Comparison of ENCODE assay signal across 14 cellular contexts in the genomic region with DNA sequence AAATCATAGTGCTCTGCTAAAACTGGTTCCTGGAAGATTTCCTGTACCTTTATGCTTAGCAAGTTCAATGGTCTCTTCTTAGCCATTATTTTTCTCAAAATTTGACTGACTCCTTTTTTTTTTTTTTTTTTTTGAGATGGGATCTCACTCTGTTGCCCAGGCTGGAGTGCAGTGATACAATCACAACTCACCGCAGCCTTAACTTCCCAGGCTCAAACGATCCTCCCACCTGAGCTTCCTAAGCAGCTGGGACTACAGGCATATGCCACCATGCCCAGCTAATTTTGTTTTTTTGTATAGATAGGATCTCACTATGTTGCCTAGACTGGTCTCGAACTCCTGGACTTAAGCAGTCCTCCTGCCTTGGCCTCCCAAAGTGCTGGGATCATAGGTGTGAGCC. TPM values are rescaled to one million over a fixed set of nuclear protein-coding genes. Genes with fewer than 3 reads are reported as not detected.
A peak's percentile ranks its signal among the peaks of the same experiment; 100 is the strongest.
DNase-seq lines count a peak whose midpoint lies in the region; ATAC-seq, FAIRE-seq and TF ChIP-seq lines count a peak whose summit lies in the region.
"Not testable (repeated sequence)": the region's sequence is repeated elsewhere in the genome, so short reads cannot be mapped to it uniquely, and the experiment has no call there.
"Had no signal": no experiment of that assay in that cellular context is flagged by ENCODE, and none has a peak within 500 bp of the region (broad histone marks: within the 10 kb centered on the region; RNA-seq: fewer than 3 reads in every experiment).

No MANE protein-coding gene starts in this region.

- not testable (repeated sequence) for TF ChIP-seq CTCF in GM12865 (IDR thresholded peaks at IDR 0.05; ENCODE audit: insufficient read depth, low read depth, low read length, missing control alignments); PC-9 (conservative IDR thresholded peaks at IDR 0.05); K562 (IDR thresholded peaks at IDR 0.05 in 2 of 3, conservative IDR thresholded peaks at IDR 0.05 in 1 of 3; ENCODE audit: insufficient read depth in 2 of 3, low read depth in 1 of 3, low read length in 3 of 3); nephron progenitor cell (IDR thresholded peaks at IDR 0.05)

- H3K4me1 ChIP-seq in BLaER1 (peaks cover 22% of the 10 kb centered on the region), PC-9 (replicated peaks; ENCODE audit: insufficient read depth) (peaks cover 26% of the 10 kb centered on the region)
- not testable (repeated sequence) for H3K4me1 ChIP-seq in K562 (replicated peaks in 1 of 2; ENCODE audit: control insufficient read depth in 2 of 2, insufficient read depth in 2 of 2, low read length in 2 of 2)

- not testable (repeated sequence) for TF ChIP-seq RAD21 in K562 (CRISPR knock-in tag; conservative IDR thresholded peaks at IDR 0.05 in 1 of 2, IDR thresholded peaks at IDR 0.05 in 1 of 2)

- not testable (repeated sequence) for H3K79me2 ChIP-seq in PC-9 (ENCODE audit: low read depth); K562 (ENCODE audit: control insufficient read depth, insufficient read depth, low read length)

- TF ChIP-seq EP300 in K562 (IDR thresholded peaks at IDR 0.05; ENCODE audit: low read length) = not testable (repeated sequence)

- DNase-seq in GM12865 (ENCODE audit: low read depth); PC-9; activated CD4-positive, alpha-beta memory T cell treated with anti-CD3 and anti-CD28 coated beads for 36 hours; activated naive CD4-positive, alpha-beta T cell treated with anti-CD3 and anti-CD28 coated beads, Interleukin-2, amount 10 ng/mL, durations not matched to agents 7 days and 5 days; K562 (ENCODE audit: extremely low read depth in 1 of 4, low spot score in 3 of 4); nephron progenitor cell; stimulated activated naive CD8-positive, alpha-beta T cell treated with anti-CD3 and anti-CD28 coated beads, Interleukin-15, amount 100 ng/mL, for 72 hours: not testable (repeated sequence)

- H3K9me3 Mint-ChIP-seq in activated CD4-positive, alpha-beta memory T cell treated with anti-CD3 and anti-CD28 coated beads for 36 hours; activated naive CD4-positive, alpha-beta T cell treated with anti-CD3 and anti-CD28 coated beads, Interleukin-2, amount 10 ng/mL, durations not matched to agents 7 days and 5 days; stimulated activated naive CD8-positive, alpha-beta T cell treated with anti-CD3 and anti-CD28 coated beads, Interleukin-15, amount 100 ng/mL, for 72 hours: not testable (repeated sequence)
- peaks cover 14% of the 10 kb centered on the region for H3K9me3 Mint-ChIP-seq in nephron progenitor cell

- H3K9me2 ChIP-seq in PC-9 (ENCODE audit: insufficient read depth) = not testable (repeated sequence)

- not testable (repeated sequence) for H2AFZ ChIP-seq in PC-9; K562 (ENCODE audit: low read depth, low read length)

- H3K27ac ChIP-seq in BLaER1; K562 (ENCODE audit: extremely low read depth, low read depth, low read length): not testable (repeated sequence)
- 0 out of 2 replicates have a peak overlapping the region, but pooled peaks have one; percentile 45 for H3K27ac ChIP-seq in PC-9

- peaks cover 36% of the 10 kb centered on the region for H3K36me3 Mint-ChIP-seq in activated CD4-positive, alpha-beta memory T cell treated with anti-CD3 and anti-CD28 coated beads for 36 hours
- peaks cover 35% of the 10 kb centered on the region for H3K36me3 Mint-ChIP-seq in activated naive CD4-positive, alpha-beta T cell treated with anti-CD3 and anti-CD28 coated beads, Interleukin-2, amount 10 ng/mL, durations not matched to agents 7 days and 5 days
- peaks cover 76% of the 10 kb centered on the region for H3K36me3 Mint-ChIP-seq in nephron progenitor cell (ENCODE audit: low read depth)

- POLR2A ChIA-PET in PC-9 (lab: Charles Lee; ENCODE audit: unreplicated experiment); activated CD4-positive, alpha-beta memory T cell treated with anti-CD3 and anti-CD28 coated beads for 36 hours (lab: Charles Lee): not testable (repeated sequence)
- POLR2A ChIA-PET in K562 (lab: Yijun Ruan, JAX) = interaction anchor here (0.8 to 1.1 kb wide), 2 partner anchors 11 to 138 kb away, joined by 3 to 4 read pairs; no protein-coding TSS in a partner anchor

- not testable (repeated sequence) for H3K27me3 Mint-ChIP-seq in activated CD4-positive, alpha-beta memory T cell treated with anti-CD3 and anti-CD28 coated beads for 36 hours; activated naive CD4-positive, alpha-beta T cell treated with anti-CD3 and anti-CD28 coated beads, Interleukin-2, amount 10 ng/mL, durations not matched to agents 7 days and 5 days; nephron progenitor cell (ENCODE audit: low read depth, poor library complexity); stimulated activated naive CD8-positive, alpha-beta T cell treated with anti-CD3 and anti-CD28 coated beads, Interleukin-15, amount 100 ng/mL, for 72 hours

- peak overlapping the region; percentile 34 for H3K27ac Mint-ChIP-seq in activated CD4-positive, alpha-beta memory T cell treated with anti-CD3 and anti-CD28 coated beads for 36 hours
- H3K27ac Mint-ChIP-seq in activated naive CD4-positive, alpha-beta T cell treated with anti-CD3 and anti-CD28 coated beads, Interleukin-2, amount 10 ng/mL, durations not matched to agents 7 days and 5 days = peak overlapping the region; percentile 79
- H3K27ac Mint-ChIP-seq in nephron progenitor cell = peak overlapping the region; percentile 10
- peak overlapping the region; percentile 42 to 60 for H3K27ac Mint-ChIP-seq in stimulated activated naive CD8-positive, alpha-beta T cell treated with anti-CD3 and anti-CD28 coated beads, Interleukin-15, amount 100 ng/mL, for 72 hours

- H3F3A ChIP-seq in PC-9 (ENCODE audit: insufficient read depth, low read depth) = peaks cover 21% of the 10 kb centered on the region; the same call in 1 of the 2 replicates

- H3K4me2 ChIP-seq in BLaER1 (peak overlapping the region; percentile 32), PC-9 (0 out of 2 replicates have a peak overlapping the region, but pooled peaks have one; percentile 2)
- H3K4me2 ChIP-seq in K562 (ENCODE audit: insufficient read depth, low read length) = not testable (repeated sequence)

- WGBS in K562 (ENCODE audit: insufficient coverage, low coverage, missing lambda C conversion rate) = 75% methylated on average over 2 of the region's 3 CpGs

- not testable (repeated sequence) for H3K9me3 ChIP-seq in BLaER1; PC-9 (ENCODE audit: insufficient read depth, low read depth); K562 (replicated peaks; ENCODE audit: control insufficient read depth, insufficient read depth, low read depth, low read length)

- H3K9me1 ChIP-seq in K562 (ENCODE audit: control insufficient read depth, insufficient read depth, low read length) = not testable (repeated sequence)

- not testable (repeated sequence) for H4K20me1 ChIP-seq in BLaER1; PC-9 (ENCODE audit: insufficient read depth); K562 (replicated peaks; ENCODE audit: control insufficient read depth, insufficient read depth, low read length)

- CTCF ChIA-PET in PC-9 (lab: Charles Lee); activated CD4-positive, alpha-beta memory T cell treated with anti-CD3 and anti-CD28 coated beads for 36 hours (lab: Charles Lee); activated naive CD4-positive, alpha-beta T cell treated with anti-CD3 and anti-CD28 coated beads, Interleukin-2, amount 10 ng/mL, durations not matched to agents 7 days and 5 days (lab: Charles Lee); K562 (lab: Yijun Ruan, JAX; ENCODE audit: low intra/inter-chr PET ratio): not testable (repeated sequence)

- in situ Hi-C loops in K562 (cut with MboI) = not testable (repeated sequence)

- not testable (repeated sequence) for H3K4me1 Mint-ChIP-seq in activated CD4-positive, alpha-beta memory T cell treated with anti-CD3 and anti-CD28 coated beads for 36 hours (ENCODE audit: low read depth); nephron progenitor cell
- peaks cover 11% of the 10 kb centered on the region for H3K4me1 Mint-ChIP-seq in activated naive CD4-positive, alpha-beta T cell treated with anti-CD3 and anti-CD28 coated beads, Interleukin-2, amount 10 ng/mL, durations not matched to agents 7 days and 5 days
- H3K4me1 Mint-ChIP-seq in stimulated activated naive CD8-positive, alpha-beta T cell treated with anti-CD3 and anti-CD28 coated beads, Interleukin-15, amount 100 ng/mL, for 72 hours = peaks cover 17% of the 10 kb centered on the region

- H3K36me3 ChIP-seq in BLaER1 = peaks cover 80% of the 10 kb centered on the region
- not testable (repeated sequence) for H3K36me3 ChIP-seq in PC-9 (ENCODE audit: low read depth)
- peaks cover 46% of the 10 kb centered on the region; the same call in 2 of the 3 replicates for H3K36me3 ChIP-seq in K562 (ENCODE audit: control insufficient read depth, insufficient read depth, low read length)

- not testable (repeated sequence) for BruUV-seq in PC-9 (replicated peaks; lab: Mats Ljungman, UMichigan); K562 (replicated peaks; lab: Mats Ljungman, UMichigan)

- not testable (repeated sequence) for FAIRE-seq in K562 (lab: Jason Lieb, UNC)

- not testable (repeated sequence) for H3K4me3 Mint-ChIP-seq in activated CD4-positive, alpha-beta memory T cell treated with anti-CD3 and anti-CD28 coated beads for 36 hours; activated naive CD4-positive, alpha-beta T cell treated with anti-CD3 and anti-CD28 coated beads, Interleukin-2, amount 10 ng/mL, durations not matched to agents 7 days and 5 days; nephron progenitor cell; stimulated activated naive CD8-positive, alpha-beta T cell treated with anti-CD3 and anti-CD28 coated beads, Interleukin-15, amount 100 ng/mL, for 72 hours

- not testable (repeated sequence) for H3K4me3 ChIP-seq in BLaER1, PC-9, K562
- H3K4me3 ChIP-seq in GM12865 (ENCODE audit: low read depth, low read length) = peak overlapping the region; percentile 60

- H3K9ac ChIP-seq in BLaER1; K562 (ENCODE audit: insufficient read depth in 1 of 2, low read depth in 2 of 2, low read length in 2 of 2): not testable (repeated sequence)

- not testable (repeated sequence) for H3K27me3 ChIP-seq in BLaER1; PC-9 (ENCODE audit: insufficient read depth, low read depth); K562 (ENCODE audit: control insufficient read depth in 2 of 2, insufficient read depth in 2 of 2, low read length in 2 of 2)

- intact Hi-C loops in PC-9 (cut with micrococcal nuclease; ENCODE audit: unreplicated experiment); K562 (cut with micrococcal nuclease): not testable (repeated sequence)
- intact Hi-C loops in activated CD4-positive, alpha-beta memory T cell treated with anti-CD3 and anti-CD28 coated beads for 36 hours (cut with micrococcal nuclease) = loop anchor here (10.0 kb wide), 1 partner anchor 89 kb away; a partner anchor contains a TSS

- not testable (repeated sequence) for TF ChIP-seq POLR2A in K562 (conservative IDR thresholded peaks at IDR 0.05)

- not testable (repeated sequence) for ATAC-seq in K562; stimulated activated naive CD8-positive, alpha-beta T cell treated with anti-CD3 and anti-CD28 coated beads, Interleukin-15, amount 100 ng/mL, for 72 hours

RNA-seq across cellular contexts. Expression of a gene that starts 59.9 kb away (rescaled TPM):
- total RNA-seq in PC-9 (2021) (1.1 TPM in 1 of 2 replicates, not detected in the other), K562 (2014; rRNA removed) (0.36 TPM in 1 of 2 replicates, not detected in the other), K562 (2014; rRNA removed; fragmentation: Illumina TruSeq; extraction: Trizol) (0.19 TPM in 1 of 2 replicates, not detected in the other), K562 (2015; rRNA removed; fragmentation: Illumina TruSeq; extraction: Trizol) (0.19 and 0.40 TPM in 2 replicates), K562 (2021) (0.60 and 0.78 TPM in 2 replicates)
- total RNA-seq in activated CD4-positive, alpha-beta memory T cell treated with anti-CD3 and anti-CD28 coated beads for 36 hours = not detected
- 0.62 TPM in 1 of 2 replicates, not detected in the other for total RNA-seq in K562 (2011; cell fraction: chromatin; rRNA removed; ENCODE audit: low replicate concordance)
- total RNA-seq in K562 (2011; cell fraction: nucleolus; rRNA removed) = 0.92 and 1.0 TPM in 2 replicates
- 0.66 and 0.92 TPM in 2 replicates for total RNA-seq in K562 (2011; cell fraction: nucleoplasm; rRNA removed)
- polyA plus RNA-seq in K562 (2011; rRNA removed) (0.06 and 0.24 TPM in 2 replicates), K562 (2014; fragmentation: Illumina TruSeq; extraction: Trizol) (0.24 and 0.37 TPM in 2 replicates), K562 (2014; fragmentation: Nextera tagmentation; extraction: Ambion mirVana) (under 1 TPM; 0.08 to 0.14 TPM), K562 (2014; rRNA removed) (0.19 and 0.94 TPM in 2 replicates)
- polyA plus RNA-seq in K562 (2011; cell fraction: cytosol; rRNA removed) = 0.19 and 0.25 TPM in 2 replicates
- polyA plus RNA-seq in K562 (2011; cell fraction: nucleus; rRNA removed) = 0.41 and 0.68 TPM in 2 replicates
- polyA plus RNA-seq in K562 (2012) = 0.21 and 0.25 TPM in 2 replicates
- not detected in 2 replicates for polyA minus RNA-seq in K562 (2011; rRNA and poly(A)+ RNA removed)
- polyA minus RNA-seq in K562 (2011; cell fraction: cytosol; rRNA and poly(A)+ RNA removed) = not detected in 2 replicates
- polyA minus RNA-seq in K562 (2011; cell fraction: nucleus; rRNA and poly(A)+ RNA removed) = 0.56 TPM in 1 of 2 replicates, not detected in the other
- total RNA-seq: HFFc6, MCF 10A, Right ventricle myocardium superior, RPMI7951, SK-MEL-5 had no signal
- polyA plus RNA-seq: IgD-negative memory B cell had no signal

Comparison
In these comparisons a context has a peak if more than half of its experiments do, and no peak if none do; other contexts are left out.
1. H3K27ac Mint-ChIP-seq: peak in every context shown above with its lines; median percentile 79 in activated naive CD4-positive, alpha-beta T cell treated with anti-CD3 and anti-CD28 coated beads, Interleukin-2, amount 10 ng/mL, durations not matched to agents 7 days and 5 days; 51 in stimulated activated naive CD8-positive, alpha-beta T cell treated with anti-CD3 and anti-CD28 coated beads, Interleukin-15, amount 100 ng/mL, for 72 hours; 34 in activated CD4-positive, alpha-beta memory T cell treated with anti-CD3 and anti-CD28 coated beads for 36 hours; 10 in nephron progenitor cell.